32 cellular contexts compared by ENCODE assay signal in genomic region chr5:87114631-87115030, GRCh38.
DNase-seq lines count a peak whose midpoint lies in the region; ATAC-seq, FAIRE-seq and TF ChIP-seq lines count a peak whose summit lies in the region.
"Had no signal": no experiment of that assay in that cellular context is flagged by ENCODE, and none has a peak within 500 bp of the region (broad histone marks: within the 10 kb centered on the region; RNA-seq: fewer than 3 reads in every experiment).

No MANE protein-coding gene starts in this region.

- H4K20me1 ChIP-seq in HCT116 (ENCODE audit: insufficient read depth) (no peaks in the 10 kb centered on the region), fibroblast of lung (ENCODE audit: control insufficient read depth, extremely low read depth, insufficient read depth, low read length) (no peaks in the 10 kb centered on the region)

- CTCF ChIA-PET in HCT116 (lab: Charles Lee), result no interaction called here

- no peak overlapping the region for H3K9ac ChIP-seq in HCT116 (ENCODE audit: low read length)
- no peak overlapping the region for H3K9ac ChIP-seq in fibroblast of lung (ENCODE audit: insufficient read depth, low read length)

- H3K27ac ChIP-seq in ACC112 (ENCODE audit: low read depth, low read length) (peak overlapping the region; percentile 73), HCT116 (ENCODE audit: low read depth, low read length) (no peak overlapping the region), fibroblast of lung (ENCODE audit: insufficient read depth, low read length) (peak overlapping the region; percentile 23)
- H3K27ac ChIP-seq: cardiac muscle cell, PC-9, skin epidermis, stomach, tibial nerve had no signal

- DNase-seq in HCT116 (ENCODE audit: low read depth, low spot score), result no peak
- peak; percentile 18 for DNase-seq in UCSD-AML1 (lab: John Stamatoyannopoulos, UW; ENCODE audit: unreplicated experiment)
- DNase-seq in fibroblast of lung (ENCODE audit: low read depth in 2 of 2), result no peak
- DNase-seq in T-helper 1 cell, result no peak
- no peak for DNase-seq in iPS-NIHi7 (ENCODE audit: extremely low spot score)
- DNase-seq in D721Med (ENCODE audit: insufficient read length, low spot score), result no peak
- DNase-seq in stimulated activated CD4-positive, alpha-beta T cell treated with anti-CD3 and anti-CD28 coated beads, Interleukin-2, amount 100 ng/mL, for 48 hours, result no peak
- DNase-seq: activated CD4-positive, alpha-beta memory T cell treated with anti-CD3 and anti-CD28 coated beads, Interleukin-2, amount 10 ng/mL, durations not matched to agents 7 days and 5 days; activated CD4-positive, CD25-positive, alpha-beta regulatory T cell treated with anti-CD3 and anti-CD28 coated beads, Interleukin-2, amount 50 U/mL, for 72 hours; activated naive CD4-positive, alpha-beta T cell treated with anti-CD3 and anti-CD28 coated beads, Interleukin-2, amount 50 U/mL, for 16 hours; CD8-positive, alpha-beta T cell; DMS153; endodermal cell; H7; KG1; midbrain; naive thymus-derived CD8-positive, alpha-beta T cell; NCI-H1417 treated with DMSO at 0.1 percent for 48 hours; NCI-H2081 treated with DMSO at 0.1 percent for 48 hours; NCI-H446; NCI-H774; nucleus accumbens; SIG-M5; stimulated activated CD4-positive, alpha-beta T cell treated with anti-CD3 and anti-CD28 coated beads, Interleukin-1b, Interleukin-23, amount 100 ng/mL, for 48 hours; stomach had no signal

- no TSS peak for BruUV-seq in HCT116 (replicated peaks; lab: Mats Ljungman, UMichigan)

- H3K27me3 ChIP-seq in ACC112 (ENCODE audit: insufficient read depth, low read length) (no peaks in the 10 kb centered on the region), HCT116 (ENCODE audit: insufficient read depth, low read length) (no peaks in the 10 kb centered on the region), fibroblast of lung (ENCODE audit: control insufficient read depth, insufficient read depth, low read length) (no peaks in the 10 kb centered on the region)
- H3K27me3 ChIP-seq: cardiac muscle cell, stomach, tibial nerve had no signal

- H3K4me2 ChIP-seq in HCT116 (ENCODE audit: low read length), result no peak overlapping the region
- H3K4me2 ChIP-seq in fibroblast of lung (ENCODE audit: extremely low read depth, insufficient read depth, low read length), result no peak overlapping the region
- H3K4me2 ChIP-seq: PC-9 had no signal

- ATAC-seq in HCT116, result no peak
- ATAC-seq: activated T-helper 17 cell treated with anti-CD3 and anti-CD28 coated beads, Interleukin-2, amount 50 U/mL, for 72 hours; CD8-positive, alpha-beta T cell; naive thymus-derived CD8-positive, alpha-beta T cell had no signal

- H2AFZ ChIP-seq in ACC112 (ENCODE audit: low read length, unreplicated experiment) (peak overlapping the region; percentile 96), HCT116 (ENCODE audit: low read depth, low read length, poor library complexity, severe bottlenecking) (peak overlapping the region; percentile 14), fibroblast of lung (ENCODE audit: low read length) (peak overlapping the region; percentile 32)
- H2AFZ ChIP-seq: PC-9 had no signal

- no peak for TF ChIP-seq POLR2A in HCT116 (IDR thresholded peaks at IDR 0.05; ENCODE audit: borderline replicate concordance, extremely low read depth, insufficient read depth, insufficient read length)

- RAD21 ChIA-PET in HCT116 (lab: Charles Lee; ENCODE audit: low non-redundant PET in 1 of 2, low total read pairs in 2 of 2, uncharacterized antibody in 2 of 2, unreplicated experiment in 2 of 2), result no interaction called here

- H3K9me2 ChIP-seq in HCT116 (ENCODE audit: insufficient read depth), result no peaks in the 10 kb centered on the region

- H3K36me3 ChIP-seq in ACC112 (ENCODE audit: insufficient read depth, low read length) (no peaks in the 10 kb centered on the region), HCT116 (ENCODE audit: control insufficient read depth in 1 of 2, insufficient read depth in 2 of 2, low read length in 2 of 2) (no peaks in the 10 kb centered on the region), fibroblast of lung (ENCODE audit: control insufficient read depth, insufficient read depth, low read length) (no peaks in the 10 kb centered on the region)
- H3K36me3 ChIP-seq: cardiac muscle cell, stomach, tibial nerve had no signal

- TF ChIP-seq RAD21 in HCT116 (IDR thresholded peaks at IDR 0.05; ENCODE audit: low read depth), result no peak

- no peak for FAIRE-seq in D721Med (lab: Jason Lieb, UNC)
- FAIRE-seq: HTR-8/SVneo had no signal

- POLR2A ChIA-PET in HCT116 (lab: Charles Lee), result no interaction called here

- H3K79me2 ChIP-seq in ACC112 (ENCODE audit: control insufficient read depth, insufficient read depth, low read length, unreplicated experiment) (no peaks in the 10 kb centered on the region), HCT116 (ENCODE audit: insufficient read depth, low read length) (no peaks in the 10 kb centered on the region), fibroblast of lung (ENCODE audit: control insufficient read depth, insufficient read depth, low read length) (no peaks in the 10 kb centered on the region)

- intact Hi-C loops in HCT116 (cut with micrococcal nuclease), result no loop called here

- peaks cover 14% of the 10 kb centered on the region for H3K4me1 ChIP-seq in ACC112 (ENCODE audit: control insufficient read depth, insufficient read depth, low read length, unreplicated experiment)
- peaks cover 2 to 23% of the 10 kb centered on the region in 2 experiments; a peak in 2 of 4 replicates for H3K4me1 ChIP-seq in HCT116 (ENCODE audit: control insufficient read depth in 1 of 2, insufficient read depth in 2 of 2, low read length in 2 of 2)
- H3K4me1 ChIP-seq in fibroblast of lung (ENCODE audit: control insufficient read depth, extremely low read depth, insufficient read depth, low read length), result peaks cover under 1% of the 10 kb centered on the region
- H3K4me1 ChIP-seq: stomach, tibial nerve had no signal

- TF ChIP-seq CTCF in HCT116 (IDR thresholded peaks at IDR 0.05 in 2 of 3, conservative IDR thresholded peaks at IDR 0.05 in 1 of 3; ENCODE audit: borderline replicate concordance in 1 of 3, insufficient read depth in 1 of 3, low read depth in 2 of 3, low read length in 2 of 3), result no peak
- TF ChIP-seq CTCF in fibroblast of lung (conservative IDR thresholded peaks at IDR 0.05 in 1 of 2, IDR thresholded peaks at IDR 0.05 in 1 of 2; ENCODE audit: low read depth in 1 of 2, low read length in 2 of 2), result no peak
- TF ChIP-seq CTCF in D721Med (IDR thresholded peaks at IDR 0.05; ENCODE audit: insufficient read depth, missing control alignments), result no peak

- no peaks in the 10 kb centered on the region for H3K9me3 ChIP-seq in HCT116 (ENCODE audit: control insufficient read depth in 1 of 2, insufficient read depth in 1 of 2, low read depth in 1 of 2, low read length in 2 of 2)
- H3K9me3 ChIP-seq in fibroblast of lung (ENCODE audit: control insufficient read depth, insufficient read depth, low read depth, low read length), result no peaks in the 10 kb centered on the region
- H3K9me3 ChIP-seq: stomach, tibial nerve had no signal

- H3K4me3 ChIP-seq in ACC112 (ENCODE audit: low read depth, low read length) (no peak overlapping the region), HCT116 (replicated peaks in 1 of 2; ENCODE audit: low read depth in 1 of 2, low read length in 2 of 2) (no peak overlapping the region), fibroblast of lung (replicated peaks in 1 of 4; ENCODE audit: control extremely low read depth in 1 of 4, insufficient read depth in 1 of 4, low read depth in 3 of 4, low read length in 4 of 4) (no peak overlapping the region)
- H3K4me3 ChIP-seq: cardiac muscle cell, PC-9, skin epidermis, stomach, tibial nerve had no signal

TF ChIP-seq in HCT116, 20 proteins besides CTCF, POLR2A, EP300 and RAD21 (continues in another document):
- TF ChIP-seq CEBPB (IDR thresholded peaks at IDR 0.05; ENCODE audit: low read depth), result no peak
- TF ChIP-seq REST (IDR thresholded peaks at IDR 0.05; ENCODE audit: low read depth), result no peak
- TF ChIP-seq ZNF274 (IDR thresholded peaks at IDR 0.05; ENCODE audit: low read depth, low read length), result no peak
- TF ChIP-seq POLR2AphosphoS5 (IDR thresholded peaks at IDR 0.05; ENCODE audit: low read depth, low read length), result no peak

Comparison
In these comparisons a context has a peak if more than half of its experiments do, and no peak if none do; other contexts are left out.
1. H2AFZ ChIP-seq: peak in every context shown above with its lines; median percentile 96 in ACC112; 32 in fibroblast of lung; 14 in HCT116.